ENCODE assay signal across 9 cellular contexts in genomic region chr2:113273031-113273551, GRCh38. TPM values are rescaled to one million over a fixed set of nuclear protein-coding genes. Genes with fewer than 3 reads are reported as not detected.
A peak's percentile ranks its signal among the peaks of the same experiment; 100 is the strongest.
DNase-seq lines count a peak whose midpoint lies in the region; ATAC-seq and TF ChIP-seq lines count a peak whose summit lies in the region.
"Had no signal": no experiment of that assay in that cellular context is flagged by ENCODE, and none has a peak within 500 bp of the region (broad histone marks: within the 10 kb centered on the region; RNA-seq: fewer than 3 reads in every experiment).

No MANE protein-coding gene starts in this region.

- POLR2A ChIA-PET in activated B cell treated with CpG ODN at 0.5 μM for 24 hours (lab: Charles Lee): interaction anchor here (1.3 kb wide), 1 partner anchor 93 kb away, joined by 3 read pairs; no protein-coding TSS in a partner anchor

- no peak overlapping the region for H3K27ac ChIP-seq in BLaER1
- H3K27ac ChIP-seq in colonic mucosa: no peak overlapping the region
- H3K27ac ChIP-seq: psoas muscle had no signal

- H3K9me3 Mint-ChIP-seq in activated B cell treated with CpG ODN at 0.5 μM for 24 hours: no peaks in the 10 kb centered on the region

- peak overlapping the region; percentile 61 for H3K4me2 ChIP-seq in BLaER1

- intact Hi-C loops in activated B cell treated with CpG ODN at 0.5 μM for 24 hours (cut with micrococcal nuclease) (no loop called here), colonic mucosa (cut with DNase I) (no loop called here)

- H3K27me3 ChIP-seq in BLaER1 (peaks cover 47% of the 10 kb centered on the region), colonic mucosa (peaks cover 19% of the 10 kb centered on the region)

- CTCF ChIA-PET in activated B cell treated with CpG ODN at 0.5 μM for 24 hours (lab: Charles Lee): interaction anchor here (0.8 to 1.4 kb wide), 3 partner anchors 9 to 137 kb away, joined by 3 read pairs; no protein-coding TSS in a partner anchor

- no peak overlapping the region for H3K27ac Mint-ChIP-seq in activated B cell treated with CpG ODN at 0.5 μM for 24 hours

- ATAC-seq in activated B cell treated with CpG ODN at 0.5 μM for 24 hours (ENCODE audit: low read depth): peak; percentile 81
- ATAC-seq in HG03097 (IDR thresholded peaks at IDR 0.05; ENCODE audit: low FRiP score, unreplicated experiment): no peak

- peaks cover 26% of the 10 kb centered on the region for H3K9me3 ChIP-seq in BLaER1
- no peaks in the 10 kb centered on the region for H3K9me3 ChIP-seq in colonic mucosa
- H3K9me3 ChIP-seq: psoas muscle had no signal

- no peak overlapping the region for H3K4me3 ChIP-seq in BLaER1
- no peak overlapping the region for H3K4me3 ChIP-seq in colonic mucosa
- H3K4me3 ChIP-seq: psoas muscle had no signal

- 0 out of 2 replicates have a peak, but pooled peaks cover 22% of the 10 kb centered on the region for H4K20me1 ChIP-seq in BLaER1

- DNase-seq in H4 (ENCODE audit: low spot score) (peak; percentile 51), activated B cell treated with CpG ODN at 0.5 μM for 24 hours (no peak), iPS-NIHi11 (ENCODE audit: low spot score) (peak; percentile 64), medulla oblongata (ENCODE audit: extremely low spot score) (no peak), colonic mucosa (no peak), NCI-H774 (lab: John Stamatoyannopoulos, UW) (no peak)
- DNase-seq: psoas muscle had no signal

- H3K4me1 Mint-ChIP-seq in activated B cell treated with CpG ODN at 0.5 μM for 24 hours: peaks cover 14% of the 10 kb centered on the region

- peak overlapping the region; percentile 57 for H3K4me3 Mint-ChIP-seq in activated B cell treated with CpG ODN at 0.5 μM for 24 hours

- TF ChIP-seq CTCF in activated B cell treated with CpG ODN at 0.5 μM for 24 hours (IDR thresholded peaks at IDR 0.05): no peak
- TF ChIP-seq CTCF in colonic mucosa (IDR thresholded peaks at IDR 0.05): no peak

- H3K4me1 ChIP-seq in BLaER1 (peaks cover 16% of the 10 kb centered on the region), colonic mucosa (no peaks in the 10 kb centered on the region)
- H3K4me1 ChIP-seq: psoas muscle had no signal

- no peak overlapping the region for H3K9ac ChIP-seq in BLaER1
- H3K9ac ChIP-seq in colonic mucosa (ENCODE audit: low read depth in 2 of 2, low read length in 2 of 2): no peak overlapping the region

- peaks cover 8% of the 10 kb centered on the region; the same call in 1 of the 2 replicates for H3K36me3 ChIP-seq in BLaER1
- H3K36me3 ChIP-seq in colonic mucosa: no peaks in the 10 kb centered on the region

- peaks cover 36% of the 10 kb centered on the region for H3K27me3 Mint-ChIP-seq in activated B cell treated with CpG ODN at 0.5 μM for 24 hours

- H3K36me3 Mint-ChIP-seq in activated B cell treated with CpG ODN at 0.5 μM for 24 hours (ENCODE audit: low read depth): no peaks in the 10 kb centered on the region

RNA-seq across cellular contexts. Expression of gene PAX8, which starts 5.6 kb away (rescaled TPM):
- 0.08 TPM in 1 of 2 replicates, not detected in the other for total RNA-seq in H4 (2014; rRNA removed; shearing (Covaris generic))
- total RNA-seq in activated B cell treated with CpG ODN at 0.5 μM for 24 hours (0.39 and 0.71 TPM in 2 replicates), colonic mucosa (1 to 10 TPM; 1.1 to 1.9 TPM)

Comparison
In these comparisons a context has a peak if more than half of its experiments do, and no peak if none do; other contexts are left out.
1. DNase-seq: peak in H4 (single experiment) and iPS-NIHi11 (single experiment); none in activated B cell treated with CpG ODN at 0.5 μM for 24 hours (single experiment), medulla oblongata (single experiment), colonic mucosa (single experiment) and NCI-H774 (single experiment).